In the genomic region with DNA sequence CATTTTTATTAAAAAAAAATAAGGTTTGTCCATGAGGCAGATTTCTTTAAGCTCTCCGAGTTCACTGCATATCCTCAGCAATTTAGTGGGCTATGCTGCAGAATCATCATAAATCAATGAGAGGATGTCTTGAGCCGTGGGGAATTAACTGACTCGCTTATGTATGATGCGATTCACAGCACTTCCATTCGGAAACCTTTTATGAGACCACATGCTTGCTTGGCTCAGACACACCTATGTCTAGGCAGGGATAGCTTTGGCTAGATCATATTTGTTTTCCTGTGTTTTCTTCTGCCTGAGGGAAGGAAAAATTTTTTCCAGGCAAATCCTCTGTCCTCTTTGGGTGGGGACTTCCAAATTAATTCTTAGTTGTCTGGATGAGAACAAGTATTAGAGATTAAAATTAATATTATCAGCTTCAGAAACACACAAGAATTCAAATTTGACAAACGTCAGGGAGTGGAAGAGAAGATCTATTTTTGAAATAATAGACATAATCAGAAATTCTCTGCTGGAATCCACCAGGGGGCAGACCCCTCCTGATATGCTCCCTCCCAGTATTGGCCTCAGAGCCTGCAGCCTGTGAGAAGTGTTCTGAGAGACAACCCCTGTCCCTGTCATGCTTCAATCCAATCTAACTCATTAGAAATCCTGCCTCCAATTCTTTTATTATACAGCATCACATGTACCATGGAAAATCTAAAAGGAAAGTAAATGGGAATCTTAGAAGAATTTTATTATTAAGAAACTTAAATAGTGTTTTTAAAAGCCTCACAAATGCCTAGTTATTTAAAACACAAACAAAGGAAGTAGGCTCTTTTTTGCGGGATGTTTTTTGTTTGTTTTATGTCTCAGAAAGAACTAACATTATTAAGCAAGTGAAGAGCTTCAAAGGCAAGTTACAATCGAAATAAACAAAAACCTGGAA, we compare ENCODE assay signal across 9 cellular contexts.
DNase-seq lines count a peak whose midpoint lies in the region; ATAC-seq and TF ChIP-seq lines count a peak whose summit lies in the region.
"Had no signal": no experiment of that assay in that cellular context is flagged by ENCODE, and none has a peak within 500 bp of the region (broad histone marks: within the 10 kb centered on the region; RNA-seq: fewer than 3 reads in every experiment).

No MANE protein-coding gene starts in this region.

- peak; percentile 48 for TF ChIP-seq CTCF in lower lobe of right lung (IDR thresholded peaks at IDR 0.05)

- ATAC-seq in GM19452 (IDR thresholded peaks at IDR 0.05; ENCODE audit: unreplicated experiment) (peak; percentile 70), HG03558 (IDR thresholded peaks at IDR 0.05; ENCODE audit: extremely low read depth, unreplicated experiment) (peak; percentile 78), lower lobe of right lung (peak; percentile 49 to 67)

- peak; percentile 12 for DNase-seq in EL
- peak; percentile 80 for DNase-seq in NCI-H82 (lab: John Stamatoyannopoulos, UW)
- DNase-seq in cerebellar cortex (ENCODE audit: low spot score) = peak; percentile 45
- peak; percentile 40 for DNase-seq in lower lobe of right lung
- DNase-seq in effector CD8-positive, alpha-beta T cell (lab: John Stamatoyannopoulos, UW) = no peak
- no peak for DNase-seq in stimulated activated CD4-positive, alpha-beta T cell treated with anti-CD3 and anti-CD28 coated beads, Interleukin-4, amount 100 ng/mL, for 4 hours

- H3K9me3 ChIP-seq in lower lobe of right lung = no peaks in the 10 kb centered on the region
- H3K9me3 ChIP-seq: neutrophil had no signal

- no peaks in the 10 kb centered on the region for H3K36me3 ChIP-seq in lower lobe of right lung
- H3K36me3 ChIP-seq: neutrophil had no signal

- intact Hi-C loops in lower lobe of right lung (cut with DNase I) = no loop called here

- no peak overlapping the region for H3K27ac ChIP-seq in lower lobe of right lung
- H3K27ac ChIP-seq: neutrophil had no signal

- no peaks in the 10 kb centered on the region for H3K27me3 ChIP-seq in lower lobe of right lung (ENCODE audit: low read depth)
- H3K27me3 ChIP-seq: neutrophil had no signal

- no peaks in the 10 kb centered on the region for H3K4me1 ChIP-seq in lower lobe of right lung

- H3K4me3 ChIP-seq in lower lobe of right lung = no peak overlapping the region

Comparison
In these comparisons a context has a peak if more than half of its experiments do, and no peak if none do; other contexts are left out.
1. DNase-seq: peak in EL (single experiment), NCI-H82 (single experiment), cerebellar cortex (single experiment) and lower lobe of right lung (single experiment); none in effector CD8-positive, alpha-beta T cell (single experiment) and stimulated activated CD4-positive, alpha-beta T cell treated with anti-CD3 and anti-CD28 coated beads, Interleukin-4, amount 100 ng/mL, for 4 hours (0 of 2).
2. Peak in every context shown above with its lines, with median percentiles within 50 percentile points of each other: ATAC-seq.